In the genomic region with DNA sequence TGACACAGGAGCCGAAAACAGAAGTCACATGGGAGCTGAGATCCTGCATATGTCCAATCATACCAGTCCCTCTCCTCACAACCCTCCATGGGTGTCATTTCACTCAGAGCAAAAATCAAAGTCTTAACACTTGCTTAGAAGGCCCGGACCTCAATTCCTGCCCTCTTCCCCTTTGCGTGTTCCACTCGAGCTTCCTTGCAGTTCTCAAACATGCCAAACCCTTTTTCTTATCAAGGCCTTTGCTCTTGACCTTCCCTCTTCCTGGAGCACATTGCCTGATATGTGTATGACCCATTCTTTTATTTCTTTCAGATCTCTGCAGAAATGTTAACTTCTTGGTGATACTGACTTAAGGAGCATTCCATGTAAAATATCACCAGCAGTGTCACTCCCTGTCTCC, we compare ENCODE assay signal across 24 cellular contexts.
"Had no signal": no experiment of that assay in that cellular context is flagged by ENCODE, and none has a peak within 500 bp of the region (broad histone marks: within the 10 kb centered on the region; RNA-seq: fewer than 3 reads in every experiment).

No MANE protein-coding gene starts in this region.

- H3K27ac ChIP-seq: heart right ventricle, hepatocyte, pancreas, prostate gland, skin epidermis, spleen, uterus had no signal

- H3K27me3 ChIP-seq: heart right ventricle, hepatocyte, pancreas, spleen, transverse colon, uterus had no signal

- H3K27ac Mint-ChIP-seq: memory B cell; naive thymus-derived CD8-positive, alpha-beta T cell; nephron; stimulated activated effector memory CD8-positive, alpha-beta T cell treated with anti-CD3 and anti-CD28 coated beads, Interleukin-12 subunit alpha, Interleukin-12 subunit beta, amount 100 ng/mL, for 72 hours; stimulated activated naive CD8-positive, alpha-beta T cell treated with anti-CD3 and anti-CD28 coated beads, Interleukin-15, Interleukin-2, amounts not matched to agents 100 ng/mL and 50 ng/mL, for 24 hours had no signal

- H3K4me2 ChIP-seq: hepatocyte had no signal

- H3K36me3 Mint-ChIP-seq: memory B cell; naive thymus-derived CD8-positive, alpha-beta T cell; stimulated activated effector memory CD8-positive, alpha-beta T cell treated with anti-CD3 and anti-CD28 coated beads, Interleukin-12 subunit alpha, Interleukin-12 subunit beta, amount 100 ng/mL, for 72 hours had no signal

- H3K79me2 ChIP-seq: hepatocyte had no signal

- ATAC-seq: heart right ventricle; left lobe of liver; naive thymus-derived CD8-positive, alpha-beta T cell; pancreas; right cardiac atrium; sciatic nerve; stimulated activated effector memory CD8-positive, alpha-beta T cell treated with anti-CD3 and anti-CD28 coated beads, Interleukin-12 subunit alpha, Interleukin-12 subunit beta, amount 100 ng/mL, for 72 hours had no signal

- H3K4me1 Mint-ChIP-seq: memory B cell; naive thymus-derived CD8-positive, alpha-beta T cell; nephron; neural crest cell; stimulated activated effector memory CD8-positive, alpha-beta T cell treated with anti-CD3 and anti-CD28 coated beads, Interleukin-12 subunit alpha, Interleukin-12 subunit beta, amount 100 ng/mL, for 72 hours had no signal

- H2AFZ ChIP-seq: hepatocyte had no signal

- H3K4me3 Mint-ChIP-seq: memory B cell; naive thymus-derived CD8-positive, alpha-beta T cell; nephron; neural crest cell; stimulated activated effector memory CD8-positive, alpha-beta T cell treated with anti-CD3 and anti-CD28 coated beads, Interleukin-12 subunit alpha, Interleukin-12 subunit beta, amount 100 ng/mL, for 72 hours; stimulated activated naive CD8-positive, alpha-beta T cell treated with anti-CD3 and anti-CD28 coated beads, Interleukin-15, Interleukin-2, amounts not matched to agents 100 ng/mL and 50 ng/mL, for 24 hours had no signal

- H3K9me3 ChIP-seq: pancreas, prostate gland, transverse colon, uterus had no signal

- H3K36me3 ChIP-seq: heart right ventricle, pancreas, prostate gland, spleen, transverse colon, uterus had no signal

- DNase-seq: heart right ventricle; islet precursor cell; midbrain; naive thymus-derived CD8-positive, alpha-beta T cell; nucleus accumbens; pancreas; posterior cingulate gyrus; retina; right cardiac atrium; spleen; stimulated activated CD4-positive, alpha-beta T cell treated with anti-CD3 and anti-CD28 coated beads, Interleukin-4, amount 100 ng/mL, for 24 hours; stimulated activated naive CD4-positive, alpha-beta T cell; transverse colon; uterus had no signal

- H3K9me3 Mint-ChIP-seq: neural crest cell; stimulated activated effector memory CD8-positive, alpha-beta T cell treated with anti-CD3 and anti-CD28 coated beads, Interleukin-12 subunit alpha, Interleukin-12 subunit beta, amount 100 ng/mL, for 72 hours; stimulated activated naive CD8-positive, alpha-beta T cell treated with anti-CD3 and anti-CD28 coated beads, Interleukin-15, Interleukin-2, amounts not matched to agents 100 ng/mL and 50 ng/mL, for 24 hours had no signal

- H3K27me3 Mint-ChIP-seq: stimulated activated naive CD8-positive, alpha-beta T cell treated with anti-CD3 and anti-CD28 coated beads, Interleukin-15, Interleukin-2, amounts not matched to agents 100 ng/mL and 50 ng/mL, for 24 hours had no signal

- H3K4me3 ChIP-seq: heart right ventricle, hepatocyte, pancreas, prostate gland, skin epidermis, spleen, transverse colon, uterus had no signal

- H3K4me1 ChIP-seq: heart right ventricle, pancreas, prostate gland, spleen, uterus had no signal
